ENCODE assay signal across 20 cellular contexts in the genomic region with DNA sequence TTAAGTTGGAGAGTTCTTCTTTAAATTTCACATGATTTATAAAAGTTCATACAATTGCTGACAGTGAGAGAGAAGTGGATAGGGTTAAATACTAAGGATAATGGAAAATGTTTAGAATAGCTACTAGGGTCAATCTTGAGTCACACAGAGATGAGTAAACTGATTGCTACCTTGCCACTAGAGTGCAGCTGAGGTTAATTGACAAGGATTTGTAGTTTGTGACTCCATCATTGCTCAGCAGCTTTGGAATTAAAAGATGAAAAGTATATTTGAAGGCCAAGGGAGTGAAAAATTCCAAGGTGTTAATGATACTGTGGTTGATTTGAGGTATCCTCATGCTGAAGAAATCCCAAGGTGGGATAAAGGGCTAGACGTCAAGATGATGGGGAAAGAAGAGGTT.
DNase-seq lines count a peak whose midpoint lies in the region; ATAC-seq and TF ChIP-seq lines count a peak whose summit lies in the region.
"Had no signal": no experiment of that assay in that cellular context is flagged by ENCODE, and none has a peak within 500 bp of the region (broad histone marks: within the 10 kb centered on the region; RNA-seq: fewer than 3 reads in every experiment).

No MANE protein-coding gene starts in this region.

- no peaks in the 10 kb centered on the region for H3K9me3 Mint-ChIP-seq in activated naive CD8-positive, alpha-beta T cell treated with anti-CD3 and anti-CD28 coated beads, Interleukin-2, amount 50 U/mL, for 24 hours
- H3K9me3 Mint-ChIP-seq in activated naive CD8-positive, alpha-beta T cell treated with anti-CD3 and anti-CD28 coated beads for 36 hours: no peaks in the 10 kb centered on the region
- H3K9me3 Mint-ChIP-seq: activated naive CD4-positive, alpha-beta T cell treated with anti-CD3 and anti-CD28 coated beads, Interleukin-2, amount 50 U/mL, for 24 hours; CD4-positive, alpha-beta memory T cell; naive thymus-derived CD8-positive, alpha-beta T cell; stimulated activated memory B cell treated with anti-CD40 and anti-IgM and Interleukin-4, amounts not matched to agents 10 μg/mL and 1 μg/mL and 100 μg/mL, for 72 hours had no signal

- no peaks in the 10 kb centered on the region for H3K9me3 ChIP-seq in smooth muscle cell (replicated peaks; ENCODE audit: low read depth)
- H3K9me3 ChIP-seq: spleen had no signal

- POLR2A ChIA-PET in RWPE1 (lab: Yijun Ruan, JAX; ENCODE audit: low non-redundant PET): no interaction called here

- peaks cover 6% of the 10 kb centered on the region for H3K4me1 ChIP-seq in smooth muscle cell (ENCODE audit: low read depth)

- TF ChIP-seq CTCF in RWPE1 (conservative IDR thresholded peaks at IDR 0.05; ENCODE audit: low read depth) (no peak), smooth muscle cell (IDR thresholded peaks at IDR 0.05; ENCODE audit: borderline replicate concordance, insufficient read depth, poor library complexity, severe bottlenecking) (no peak)

- H3K4me3 ChIP-seq in smooth muscle cell: no peak overlapping the region
- H3K4me3 ChIP-seq: cardiac muscle cell, GM12878, spleen had no signal

- 76% methylated on average over 1 of the region's 1 CpG for WGBS in smooth muscle cell (ENCODE audit: low lambda C conversion rate)

- H3K27ac Mint-ChIP-seq in activated naive CD8-positive, alpha-beta T cell treated with anti-CD3 and anti-CD28 coated beads, Interleukin-2, amount 50 U/mL, for 24 hours: peak overlapping the region; percentile 53
- no peak overlapping the region for H3K27ac Mint-ChIP-seq in activated naive CD8-positive, alpha-beta T cell treated with anti-CD3 and anti-CD28 coated beads for 36 hours
- H3K27ac Mint-ChIP-seq: activated naive CD4-positive, alpha-beta T cell treated with anti-CD3 and anti-CD28 coated beads, Interleukin-2, amount 50 U/mL, for 24 hours; stimulated activated memory B cell treated with anti-CD40 and anti-IgM and Interleukin-4, amounts not matched to agents 10 μg/mL and 1 μg/mL and 100 μg/mL, for 72 hours had no signal

- peak; percentile 86 for ATAC-seq in activated naive CD8-positive, alpha-beta T cell treated with anti-CD3 and anti-CD28 coated beads, Interleukin-2, amount 50 U/mL, for 24 hours
- ATAC-seq in HG02870 (IDR thresholded peaks at IDR 0.05; ENCODE audit: unreplicated experiment) (no peak), HG03095 (IDR thresholded peaks at IDR 0.05; ENCODE audit: unreplicated experiment) (no peak)
- ATAC-seq: GM12878; naive thymus-derived CD8-positive, alpha-beta T cell; stimulated activated memory B cell treated with anti-CD40 and anti-IgM and Interleukin-4, amounts not matched to agents 10 μg/mL and 1 μg/mL and 100 μg/mL, for 72 hours had no signal

- H3K27me3 ChIP-seq in smooth muscle cell (ENCODE audit: low read depth): no peaks in the 10 kb centered on the region
- H3K27me3 ChIP-seq: cardiac muscle cell, spleen had no signal

- no peak overlapping the region for H3K4me2 ChIP-seq in smooth muscle cell

- no peaks in the 10 kb centered on the region for H3K27me3 Mint-ChIP-seq in activated naive CD8-positive, alpha-beta T cell treated with anti-CD3 and anti-CD28 coated beads, Interleukin-2, amount 50 U/mL, for 24 hours
- no peaks in the 10 kb centered on the region for H3K27me3 Mint-ChIP-seq in activated naive CD8-positive, alpha-beta T cell treated with anti-CD3 and anti-CD28 coated beads for 36 hours
- H3K27me3 Mint-ChIP-seq: activated naive CD4-positive, alpha-beta T cell treated with anti-CD3 and anti-CD28 coated beads, Interleukin-2, amount 50 U/mL, for 24 hours; CD4-positive, alpha-beta memory T cell; naive thymus-derived CD8-positive, alpha-beta T cell; stimulated activated memory B cell treated with anti-CD40 and anti-IgM and Interleukin-4, amounts not matched to agents 10 μg/mL and 1 μg/mL and 100 μg/mL, for 72 hours had no signal

- no peaks in the 10 kb centered on the region for H4K20me1 ChIP-seq in smooth muscle cell (ENCODE audit: low read depth)

- no peak for DNase-seq in activated naive CD8-positive, alpha-beta T cell treated with anti-CD3 and anti-CD28 coated beads, Interleukin-2, amount 50 U/mL, for 24 hours
- DNase-seq in activated naive CD8-positive, alpha-beta T cell treated with anti-CD3 and anti-CD28 coated beads for 36 hours: no peak
- peak; percentile 44 for DNase-seq in RWPE1 (ENCODE audit: low spot score)
- DNase-seq in glomerular visceral epithelial cell (ENCODE audit: extremely low spot score): peak; percentile 50
- DNase-seq in smooth muscle cell (lab: John Stamatoyannopoulos, UW; ENCODE audit: unreplicated experiment): no peak
- no peak for DNase-seq in anterior cingulate cortex (lab: John Stamatoyannopoulos, UW)
- DNase-seq: activated CD4-positive, alpha-beta T cell treated with anti-CD3 and anti-CD28 coated beads, Interleukin-2, amount 50 U/mL, for 1 hour; CD4-positive, alpha-beta memory T cell; effector CD8-positive, alpha-beta T cell; MM.1S; naive thymus-derived CD8-positive, alpha-beta T cell; NCI-H2029; NCI-H510A; spleen had no signal

- no peaks in the 10 kb centered on the region for H3K79me2 ChIP-seq in smooth muscle cell (ENCODE audit: low read depth)

- no peak overlapping the region for H2AFZ ChIP-seq in smooth muscle cell (ENCODE audit: low read depth)

- H3K27ac ChIP-seq in RWPE1: no peak overlapping the region
- no peak overlapping the region for H3K27ac ChIP-seq in smooth muscle cell (ENCODE audit: low read depth)
- H3K27ac ChIP-seq: cardiac muscle cell, spleen had no signal

- H3K9ac ChIP-seq in smooth muscle cell (ENCODE audit: low read depth): no peak overlapping the region

- H3K4me3 Mint-ChIP-seq in activated naive CD8-positive, alpha-beta T cell treated with anti-CD3 and anti-CD28 coated beads, Interleukin-2, amount 50 U/mL, for 24 hours: no peak overlapping the region
- no peak overlapping the region for H3K4me3 Mint-ChIP-seq in activated naive CD8-positive, alpha-beta T cell treated with anti-CD3 and anti-CD28 coated beads for 36 hours
- H3K4me3 Mint-ChIP-seq: activated naive CD4-positive, alpha-beta T cell treated with anti-CD3 and anti-CD28 coated beads, Interleukin-2, amount 50 U/mL, for 24 hours; CD4-positive, alpha-beta memory T cell; stimulated activated memory B cell treated with anti-CD40 and anti-IgM and Interleukin-4, amounts not matched to agents 10 μg/mL and 1 μg/mL and 100 μg/mL, for 72 hours had no signal

- no peaks in the 10 kb centered on the region for H3K36me3 ChIP-seq in smooth muscle cell (ENCODE audit: low read depth)
- H3K36me3 ChIP-seq: cardiac muscle cell had no signal

- peaks cover 11% of the 10 kb centered on the region for H3K4me1 Mint-ChIP-seq in activated naive CD8-positive, alpha-beta T cell treated with anti-CD3 and anti-CD28 coated beads, Interleukin-2, amount 50 U/mL, for 24 hours
- no peaks in the 10 kb centered on the region for H3K4me1 Mint-ChIP-seq in activated naive CD8-positive, alpha-beta T cell treated with anti-CD3 and anti-CD28 coated beads for 36 hours
- H3K4me1 Mint-ChIP-seq: activated naive CD4-positive, alpha-beta T cell treated with anti-CD3 and anti-CD28 coated beads, Interleukin-2, amount 50 U/mL, for 24 hours; stimulated activated memory B cell treated with anti-CD40 and anti-IgM and Interleukin-4, amounts not matched to agents 10 μg/mL and 1 μg/mL and 100 μg/mL, for 72 hours had no signal

- H3K36me3 Mint-ChIP-seq in activated naive CD8-positive, alpha-beta T cell treated with anti-CD3 and anti-CD28 coated beads, Interleukin-2, amount 50 U/mL, for 24 hours (ENCODE audit: low read depth): peaks cover 30% of the 10 kb centered on the region
- H3K36me3 Mint-ChIP-seq in activated naive CD8-positive, alpha-beta T cell treated with anti-CD3 and anti-CD28 coated beads for 36 hours: peaks cover 14% of the 10 kb centered on the region

- CTCF ChIA-PET in RWPE1 (lab: Yijun Ruan, JAX): no interaction called here

- H3F3A ChIP-seq in smooth muscle cell (ENCODE audit: low read depth): no peaks in the 10 kb centered on the region

Comparison
In these comparisons a context has a peak if more than half of its experiments do, and no peak if none do; other contexts are left out.
1. DNase-seq: peak in RWPE1 (single experiment) and glomerular visceral epithelial cell (single experiment); none in activated naive CD8-positive, alpha-beta T cell treated with anti-CD3 and anti-CD28 coated beads, Interleukin-2, amount 50 U/mL, for 24 hours (single experiment), activated naive CD8-positive, alpha-beta T cell treated with anti-CD3 and anti-CD28 coated beads for 36 hours (single experiment), smooth muscle cell (single experiment) and anterior cingulate cortex (0 of 58).